10 cellular contexts compared by ENCODE assay signal in the genomic region with DNA sequence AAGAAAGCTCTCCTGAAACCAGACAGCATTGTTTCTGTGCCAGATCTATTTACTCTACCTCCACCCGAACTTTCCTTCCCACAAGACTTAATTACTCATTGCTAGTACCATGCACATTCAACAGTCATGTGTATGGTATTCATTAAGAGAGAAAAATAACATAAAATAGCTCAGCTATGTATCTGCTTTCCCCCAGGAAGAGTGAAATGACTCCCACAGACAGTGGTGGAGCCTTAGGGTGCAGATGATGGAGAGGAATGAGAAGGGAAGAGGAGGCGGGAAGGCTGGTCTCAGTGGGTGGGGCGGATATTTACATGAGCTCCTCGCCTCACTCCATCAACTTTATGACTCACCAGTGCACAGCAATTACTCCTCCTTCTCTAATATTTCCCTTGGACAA.
A peak's percentile ranks its signal among the peaks of the same experiment; 100 is the strongest.
DNase-seq lines count a peak whose midpoint lies in the region; ATAC-seq and TF ChIP-seq lines count a peak whose summit lies in the region.
"Had no signal": no experiment of that assay in that cellular context is flagged by ENCODE, and none has a peak within 500 bp of the region (broad histone marks: within the 10 kb centered on the region; RNA-seq: fewer than 3 reads in every experiment).

No MANE protein-coding gene starts in this region.

- no peak for ATAC-seq in WTC11

- peak; percentile 32 for DNase-seq in GM03348 (ENCODE audit: low spot score)
- DNase-seq in NCI-H69 (lab: John Stamatoyannopoulos, UW), result peak; percentile 92
- DNase-seq in epithelial cell of proximal tubule (ENCODE audit: low read depth), result peak; percentile 49
- peak; percentile 76 for DNase-seq in skeletal muscle cell (ENCODE audit: low read depth)
- DNase-seq in NCI-H2029 treated with DMSO at 0.1 percent for 48 hours (lab: John Stamatoyannopoulos, UW), result no peak
- DNase-seq in central memory CD4-positive, alpha-beta T cell, result no peak
- no peak for DNase-seq in WTC11 (ENCODE audit: low spot score)
- DNase-seq: MV-4-11 had no signal

- POLR2A ChIA-PET in WTC11 (lab: Charles Lee), result no interaction called here

- no peak overlapping the region for H3K4me3 ChIP-seq in epithelial cell of proximal tubule (ENCODE audit: low read depth, low read length)
- H3K4me3 ChIP-seq in skeletal muscle cell (ENCODE audit: low read depth, low read length), result no peak overlapping the region
- H3K4me3 ChIP-seq: cardiac muscle cell, SK-N-MC had no signal

- H3K36me3 Mint-ChIP-seq in WTC11, result peaks cover 2% of the 10 kb centered on the region

- CTCF ChIA-PET in WTC11 (lab: Charles Lee), result no interaction called here

- H3K9me3 Mint-ChIP-seq in WTC11, result peaks cover 15% of the 10 kb centered on the region

- no peaks in the 10 kb centered on the region; the same call in 1 of the 2 replicates for H3K4me1 Mint-ChIP-seq in WTC11

- no peak overlapping the region for H3K4me3 Mint-ChIP-seq in WTC11

- H3K27me3 Mint-ChIP-seq in WTC11 (ENCODE audit: low read depth), result no peaks in the 10 kb centered on the region; the same call in 1 of the 2 replicates

- TF ChIP-seq CTCF in epithelial cell of proximal tubule (conservative IDR thresholded peaks at IDR 0.05; ENCODE audit: low read depth, low read length), result no peak
- no peak for TF ChIP-seq CTCF in WTC11 (IDR thresholded peaks at IDR 0.05)

- no peak overlapping the region for H3K27ac Mint-ChIP-seq in WTC11

TF ChIP-seq in WTC11, 78 proteins besides CTCF, POLR2A, EP300 and RAD21:
- no peak for TF ChIP-seq ZNF263 (CRISPR knock-in tag; IDR thresholded peaks at IDR 0.05; ENCODE audit: low read depth)
- no peak for TF ChIP-seq NFATC4 (CRISPR knock-in tag; IDR thresholded peaks at IDR 0.05)
- TF ChIP-seq, protein P1, sequence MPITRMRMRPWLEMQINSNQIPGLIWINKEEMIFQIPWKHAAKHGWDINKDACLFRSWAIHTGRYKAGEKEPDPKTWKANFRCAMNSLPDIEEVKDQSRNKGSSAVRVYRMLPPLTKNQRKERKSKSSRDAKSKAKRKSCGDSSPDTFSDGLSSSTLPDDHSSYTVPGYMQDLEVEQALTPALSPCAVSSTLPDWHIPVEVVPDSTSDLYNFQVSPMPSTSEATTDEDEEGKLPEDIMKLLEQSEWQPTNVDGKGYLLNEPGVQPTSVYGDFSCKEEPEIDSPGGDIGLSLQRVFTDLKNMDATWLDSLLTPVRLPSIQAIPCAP (CRISPR knock-in tag; IDR thresholded peaks at IDR 0.05), result no peak
- no peak for TF ChIP-seq TCF7 (CRISPR knock-in tag; IDR thresholded peaks at IDR 0.05; ENCODE audit: low read depth)
- TF ChIP-seq, protein P2, sequence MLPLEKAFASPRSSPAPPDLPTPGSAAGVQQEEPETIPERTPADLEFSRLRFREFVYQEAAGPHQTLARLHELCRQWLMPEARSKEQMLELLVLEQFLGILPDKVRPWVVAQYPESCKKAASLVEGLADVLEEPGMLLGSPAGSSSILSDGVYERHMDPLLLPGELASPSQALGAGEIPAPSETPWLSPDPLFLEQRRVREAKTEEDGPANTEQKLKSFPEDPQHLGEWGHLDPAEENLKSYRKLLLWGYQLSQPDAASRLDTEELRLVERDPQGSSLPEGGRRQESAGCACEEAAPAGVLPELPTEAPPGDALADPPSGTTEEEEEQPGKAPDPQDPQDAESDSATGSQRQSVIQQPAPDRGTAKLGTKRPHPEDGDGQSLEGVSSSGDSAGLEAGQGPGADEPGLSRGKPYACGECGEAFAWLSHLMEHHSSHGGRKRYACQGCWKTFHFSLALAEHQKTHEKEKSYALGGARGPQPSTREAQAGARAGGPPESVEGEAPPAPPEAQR (CRISPR knock-in tag; IDR thresholded peaks at IDR 0.05), result no peak
- no peak for TF ChIP-seq ZNF671 (CRISPR knock-in tag; IDR thresholded peaks at IDR 0.05)
- TF ChIP-seq ZNF416 (CRISPR knock-in tag; IDR thresholded peaks at IDR 0.05), result no peak
- TF ChIP-seq, protein P3, sequence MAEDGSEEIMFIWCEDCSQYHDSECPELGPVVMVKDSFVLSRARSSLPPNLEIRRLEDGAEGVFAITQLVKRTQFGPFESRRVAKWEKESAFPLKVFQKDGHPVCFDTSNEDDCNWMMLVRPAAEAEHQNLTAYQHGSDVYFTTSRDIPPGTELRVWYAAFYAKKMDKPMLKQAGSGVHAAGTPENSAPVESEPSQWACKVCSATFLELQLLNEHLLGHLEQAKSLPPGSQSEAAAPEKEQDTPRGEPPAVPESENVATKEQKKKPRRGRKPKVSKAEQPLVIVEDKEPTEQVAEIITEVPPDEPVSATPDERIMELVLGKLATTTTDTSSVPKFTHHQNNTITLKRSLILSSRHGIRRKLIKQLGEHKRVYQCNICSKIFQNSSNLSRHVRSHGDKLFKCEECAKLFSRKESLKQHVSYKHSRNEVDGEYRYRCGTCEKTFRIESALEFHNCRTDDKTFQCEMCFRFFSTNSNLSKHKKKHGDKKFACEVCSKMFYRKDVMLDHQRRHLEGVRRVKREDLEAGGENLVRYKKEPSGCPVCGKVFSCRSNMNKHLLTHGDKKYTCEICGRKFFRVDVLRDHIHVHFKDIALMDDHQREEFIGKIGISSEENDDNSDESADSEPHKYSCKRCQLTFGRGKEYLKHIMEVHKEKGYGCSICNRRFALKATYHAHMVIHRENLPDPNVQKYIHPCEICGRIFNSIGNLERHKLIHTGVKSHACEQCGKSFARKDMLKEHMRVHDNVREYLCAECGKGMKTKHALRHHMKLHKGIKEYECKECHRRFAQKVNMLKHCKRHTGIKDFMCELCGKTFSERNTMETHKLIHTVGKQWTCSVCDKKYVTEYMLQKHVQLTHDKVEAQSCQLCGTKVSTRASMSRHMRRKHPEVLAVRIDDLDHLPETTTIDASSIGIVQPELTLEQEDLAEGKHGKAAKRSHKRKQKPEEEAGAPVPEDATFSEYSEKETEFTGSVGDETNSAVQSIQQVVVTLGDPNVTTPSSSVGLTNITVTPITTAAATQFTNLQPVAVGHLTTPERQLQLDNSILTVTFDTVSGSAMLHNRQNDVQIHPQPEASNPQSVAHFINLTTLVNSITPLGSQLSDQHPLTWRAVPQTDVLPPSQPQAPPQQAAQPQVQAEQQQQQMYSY (CRISPR knock-in tag; IDR thresholded peaks at IDR 0.05), result no peak
- no peak for TF ChIP-seq NR1H2 (CRISPR knock-in tag; IDR thresholded peaks at IDR 0.05)
- TF ChIP-seq, protein P4, sequence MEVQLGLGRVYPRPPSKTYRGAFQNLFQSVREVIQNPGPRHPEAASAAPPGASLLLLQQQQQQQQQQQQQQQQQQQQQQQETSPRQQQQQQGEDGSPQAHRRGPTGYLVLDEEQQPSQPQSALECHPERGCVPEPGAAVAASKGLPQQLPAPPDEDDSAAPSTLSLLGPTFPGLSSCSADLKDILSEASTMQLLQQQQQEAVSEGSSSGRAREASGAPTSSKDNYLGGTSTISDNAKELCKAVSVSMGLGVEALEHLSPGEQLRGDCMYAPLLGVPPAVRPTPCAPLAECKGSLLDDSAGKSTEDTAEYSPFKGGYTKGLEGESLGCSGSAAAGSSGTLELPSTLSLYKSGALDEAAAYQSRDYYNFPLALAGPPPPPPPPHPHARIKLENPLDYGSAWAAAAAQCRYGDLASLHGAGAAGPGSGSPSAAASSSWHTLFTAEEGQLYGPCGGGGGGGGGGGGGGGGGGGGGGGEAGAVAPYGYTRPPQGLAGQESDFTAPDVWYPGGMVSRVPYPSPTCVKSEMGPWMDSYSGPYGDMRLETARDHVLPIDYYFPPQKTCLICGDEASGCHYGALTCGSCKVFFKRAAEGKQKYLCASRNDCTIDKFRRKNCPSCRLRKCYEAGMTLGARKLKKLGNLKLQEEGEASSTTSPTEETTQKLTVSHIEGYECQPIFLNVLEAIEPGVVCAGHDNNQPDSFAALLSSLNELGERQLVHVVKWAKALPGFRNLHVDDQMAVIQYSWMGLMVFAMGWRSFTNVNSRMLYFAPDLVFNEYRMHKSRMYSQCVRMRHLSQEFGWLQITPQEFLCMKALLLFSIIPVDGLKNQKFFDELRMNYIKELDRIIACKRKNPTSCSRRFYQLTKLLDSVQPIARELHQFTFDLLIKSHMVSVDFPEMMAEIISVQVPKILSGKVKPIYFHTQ (CRISPR knock-in tag; IDR thresholded peaks at IDR 0.05), result no peak
- TF ChIP-seq, protein P5, sequence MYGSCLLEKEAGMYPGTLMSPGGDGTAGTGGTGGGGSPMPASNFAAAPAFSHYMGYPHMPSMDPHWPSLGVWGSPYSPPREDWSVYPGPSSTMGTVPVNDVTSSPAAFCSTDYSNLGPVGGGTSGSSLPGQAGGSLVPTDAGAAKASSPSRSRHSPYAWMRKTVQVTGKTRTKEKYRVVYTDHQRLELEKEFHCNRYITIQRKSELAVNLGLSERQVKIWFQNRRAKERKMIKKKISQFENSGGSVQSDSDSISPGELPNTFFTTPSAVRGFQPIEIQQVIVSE (CRISPR knock-in tag; IDR thresholded peaks at IDR 0.05; ENCODE audit: borderline replicate concordance), result no peak
- no peak for TF ChIP-seq JUN (CRISPR knock-in tag; IDR thresholded peaks at IDR 0.05)

Comparison
In these comparisons a context has a peak if more than half of its experiments do, and no peak if none do; other contexts are left out.
1. DNase-seq: peak in GM03348 (single experiment), NCI-H69 (single experiment), epithelial cell of proximal tubule (single experiment) and skeletal muscle cell (single experiment); none in NCI-H2029 treated with DMSO at 0.1 percent for 48 hours (single experiment), central memory CD4-positive, alpha-beta T cell (single experiment) and WTC11 (single experiment).